Comparison of ENCODE assay signal across 8 cellular contexts in genomic region chr19:19405919-19406877, GRCh38. TPM values are rescaled to one million over a fixed set of nuclear protein-coding genes. Genes with fewer than 3 reads are reported as not detected.
DNase-seq lines count a peak whose midpoint lies in the region; ATAC-seq, FAIRE-seq and TF ChIP-seq lines count a peak whose summit lies in the region.

No MANE protein-coding gene starts in this region.

- H3F3A ChIP-seq in SU-DHL-6 (ENCODE audit: insufficient read depth): peaks cover 14% of the 10 kb centered on the region

- 0 to 1% (median 1%) methylated on average over 43 to 96 of the region's 96 CpGs for WGBS in small intestine, 3 donors

- ATAC-seq in HG03571 (IDR thresholded peaks at IDR 0.05; ENCODE audit: unreplicated experiment) (peak; percentile 4), HG02870 (IDR thresholded peaks at IDR 0.05; ENCODE audit: unreplicated experiment) (no peak)

- peaks cover 15% of the 10 kb centered on the region; the same call in 1 of the 2 replicates for H4K20me1 ChIP-seq in SU-DHL-6 (ENCODE audit: low read depth, low read length)

- no peaks in the 10 kb centered on the region for H3K36me3 ChIP-seq in SU-DHL-6 (ENCODE audit: low read length)
- H3K36me3 ChIP-seq in small intestine (ENCODE audit: control insufficient read depth in 2 of 2, insufficient read depth in 2 of 2, low read length in 2 of 2): no peaks in the 10 kb centered on the region

- H3K9me2 ChIP-seq in SU-DHL-6 (replicated peaks; ENCODE audit: insufficient read depth, low read length): no peaks in the 10 kb centered on the region

- H3K4me2 ChIP-seq in SU-DHL-6 (ENCODE audit: low read depth, low read length, poor library complexity, severe bottlenecking): peak overlapping the region; percentile 90

- H3K79me2 ChIP-seq in SU-DHL-6 (ENCODE audit: insufficient read depth, low read length): peaks cover 75% of the 10 kb centered on the region

- H3K9ac ChIP-seq in SU-DHL-6 (ENCODE audit: low read length): peak overlapping the region; percentile 85

- FAIRE-seq in small intestine (lab: Jason Lieb, UNC): no peak

- H3K4me3 ChIP-seq in SU-DHL-6 (ENCODE audit: insufficient read depth, low read length, poor library complexity, severe bottlenecking) (peak overlapping the region; percentile 62), small intestine (ENCODE audit: low read depth in 1 of 2, low read length in 2 of 2) (peak overlapping the region; percentile 88 to 92)

- no peak for TF ChIP-seq CTCF in SU-DHL-6 (IDR thresholded peaks at IDR 0.05; ENCODE audit: insufficient read depth, low read length, poor library complexity, severe bottlenecking)

- H3K27me3 ChIP-seq in SU-DHL-6 (ENCODE audit: low read length) (no peaks in the 10 kb centered on the region), small intestine (ENCODE audit: control insufficient read depth in 2 of 2, insufficient read depth in 2 of 2, low read length in 2 of 2) (no peaks in the 10 kb centered on the region)

- DNase-seq in NCI-H2227 (lab: John Stamatoyannopoulos, UW; ENCODE audit: unreplicated experiment): peak; percentile 28
- no peak for DNase-seq in NCI-H2227 treated with DMSO at 0.1 percent for 48 hours (lab: John Stamatoyannopoulos, UW)
- DNase-seq in astrocyte of the hippocampus (ENCODE audit: low read depth, low spot score): peak; percentile 63
- peak; percentile 68 for DNase-seq in iPS-NIHi7 (ENCODE audit: extremely low spot score)
- no peak for DNase-seq in small intestine

- no peaks in the 10 kb centered on the region for H3K9me3 ChIP-seq in SU-DHL-6 (ENCODE audit: insufficient read depth, low read length)
- no peaks in the 10 kb centered on the region for H3K9me3 ChIP-seq in small intestine (ENCODE audit: control insufficient read depth, low read depth)

- H2AFZ ChIP-seq in SU-DHL-6 (ENCODE audit: low read depth, low read length, severe bottlenecking): no peak overlapping the region

- peak overlapping the region; percentile 53 for H3K27ac ChIP-seq in SU-DHL-6 (ENCODE audit: low read depth, low read length)
- H3K27ac ChIP-seq in small intestine (ENCODE audit: low read depth in 1 of 2, low read length in 1 of 2): peak overlapping the region; percentile 91 to 96

- peaks cover 9 to 14% of the 10 kb centered on the region in 2 donors for H3K4me1 ChIP-seq in small intestine (ENCODE audit: control insufficient read depth in 2 of 2, insufficient read depth in 1 of 2, low read depth in 1 of 2, low read length in 1 of 2)

RNA-seq across cellular contexts. Expression of gene GATAD2A, which starts 0.7 kb away (rescaled TPM):
- polyA plus RNA-seq in small intestine: 10 to 100 TPM; 25.9 to 36.5 (median 29.5) TPM

Comparison
In these comparisons a context has a peak if more than half of its experiments do, and no peak if none do; other contexts are left out.
1. DNase-seq: peak in NCI-H2227 (single experiment), astrocyte of the hippocampus (single experiment) and iPS-NIHi7 (single experiment); none in NCI-H2227 treated with DMSO at 0.1 percent for 48 hours (single experiment) and small intestine (single experiment).